ENCODE assay signal across 18 cellular contexts in genomic region chr7:144776447-144776846, GRCh38. TPM values are rescaled to one million over a fixed set of nuclear protein-coding genes. Genes with fewer than 3 reads are reported as not detected.
DNase-seq lines count a peak whose midpoint lies in the region; ATAC-seq and TF ChIP-seq lines count a peak whose summit lies in the region.
"Had no signal": no experiment of that assay in that cellular context is flagged by ENCODE, and none has a peak within 500 bp of the region (broad histone marks: within the 10 kb centered on the region; RNA-seq: fewer than 3 reads in every experiment).

No MANE protein-coding gene starts in this region.

- no peak overlapping the region for H3K27ac ChIP-seq in endodermal cell (ENCODE audit: low read depth, low read length)

- peak overlapping the region; percentile 59 for H3K4me3 ChIP-seq in endodermal cell (ENCODE audit: low read length)
- H3K4me3 ChIP-seq: GM12878, HAP-1 had no signal

- no peak overlapping the region for H3K9ac ChIP-seq in endodermal cell (ENCODE audit: extremely low read depth, low read length, poor library complexity, severe bottlenecking)

- H3K4me3 Mint-ChIP-seq in endodermal cell (no peak overlapping the region), MCF 10A (ENCODE audit: unreplicated experiment) (no peak overlapping the region)
- H3K4me3 Mint-ChIP-seq: CD8-positive, alpha-beta memory T cell had no signal

- no peaks in the 10 kb centered on the region for H3K27me3 ChIP-seq in endodermal cell (ENCODE audit: control insufficient read depth, insufficient read depth, low read length, poor library complexity, severe bottlenecking)
- H3K27me3 ChIP-seq: BE2C had no signal

- H3K27ac Mint-ChIP-seq in endodermal cell (no peak overlapping the region), MCF 10A (ENCODE audit: low read depth, unreplicated experiment) (no peak overlapping the region)

- ATAC-seq in left lobe of liver, result peak; percentile 66
- no peak for ATAC-seq in GM19324 (IDR thresholded peaks at IDR 0.05; ENCODE audit: low FRiP score, unreplicated experiment)
- ATAC-seq: GM12878 had no signal

- WGBS in endodermal cell (ENCODE audit: insufficient coverage in 1 of 2, insufficient read length in 1 of 2), 2 experiments, result 94 to 100% methylated on average over 3 to 4 of the region's 4 CpGs

- CTCF ChIA-PET in MCF 10A (lab: Yijun Ruan, JAX), result no interaction called here

- DNase-seq in NCI-H1092 (lab: John Stamatoyannopoulos, UW) (peak; percentile 6), endodermal cell (no peak), left lobe of liver (ENCODE audit: low spot score) (no peak), epidermal melanocyte (ENCODE audit: insufficient read length, low spot score) (no peak), MCF 10A (ENCODE audit: unreplicated experiment) (no peak)
- DNase-seq: ACHN; BE2C; C1 segment of cervical spinal cord; CD8-positive, alpha-beta memory T cell; COR-L47; DMS 273 treated with DMSO at 0.1 percent for 48 hours; DMS53; DND-41; EL had no signal

- no TSS peak for BruUV-seq in MCF 10A (replicated peaks; lab: Mats Ljungman, UMichigan)

- TF ChIP-seq CTCF in endodermal cell (conservative IDR thresholded peaks at IDR 0.05), result no peak
- TF ChIP-seq CTCF in MCF 10A (IDR thresholded peaks at IDR 0.05; ENCODE audit: unreplicated experiment), result no peak

- H3K27me3 Mint-ChIP-seq in endodermal cell (ENCODE audit: insufficient read depth), result no peaks in the 10 kb centered on the region
- no peaks in the 10 kb centered on the region for H3K27me3 Mint-ChIP-seq in MCF 10A (ENCODE audit: insufficient read depth, unreplicated experiment)
- H3K27me3 Mint-ChIP-seq: CD4-positive, CD25-positive, alpha-beta regulatory T cell had no signal

- peaks cover 39% of the 10 kb centered on the region for H3K9me3 ChIP-seq in endodermal cell (ENCODE audit: control insufficient read depth, low read length)
- H3K9me3 ChIP-seq: BE2C, HAP-1 had no signal

- no peaks in the 10 kb centered on the region for H3K4me1 ChIP-seq in endodermal cell (ENCODE audit: control insufficient read depth, insufficient read depth, low read length)
- H3K4me1 ChIP-seq: BE2C, HAP-1 had no signal

- H3K36me3 Mint-ChIP-seq in endodermal cell (ENCODE audit: low read depth) (peaks cover 3% of the 10 kb centered on the region), MCF 10A (ENCODE audit: insufficient read depth, unreplicated experiment) (no peaks in the 10 kb centered on the region)
- H3K36me3 Mint-ChIP-seq: CD8-positive, alpha-beta memory T cell had no signal

- H3K9me3 Mint-ChIP-seq in endodermal cell (peaks cover 26% of the 10 kb centered on the region), MCF 10A (ENCODE audit: unreplicated experiment) (no peaks in the 10 kb centered on the region)
- H3K9me3 Mint-ChIP-seq: CD8-positive, alpha-beta memory T cell had no signal

- POLR2A ChIA-PET in MCF 10A (lab: Yijun Ruan, JAX), result no interaction called here

- peaks cover 8% of the 10 kb centered on the region for H3K36me3 ChIP-seq in endodermal cell (ENCODE audit: control insufficient read depth, insufficient read depth, low read length)
- H3K36me3 ChIP-seq: BE2C, HAP-1 had no signal

- intact Hi-C loops in MCF 10A (cut with micrococcal nuclease), result no loop called here

- H3K4me1 Mint-ChIP-seq in endodermal cell, result peaks cover 5% of the 10 kb centered on the region
- H3K4me1 Mint-ChIP-seq in MCF 10A (ENCODE audit: insufficient read depth, unreplicated experiment), result peaks cover 6% of the 10 kb centered on the region

RNA-seq across cellular contexts. Expression of gene TPK1, which starts 59.4 kb away (rescaled TPM):
- total RNA-seq in endodermal cell (1 to 10 TPM; 9.7 TPM), left lobe of liver (3.7 TPM), MCF 10A (2022) (8.8 TPM in 2 replicates)
- polyA plus RNA-seq in endodermal cell (2013, experiment 1 of 2), result 6.7 TPM
- polyA plus RNA-seq in endodermal cell (2013, experiment 2 of 2), result 7.1 TPM
